ENCODE assay signal across 9 cellular contexts in genomic region chr1:216750031-216750627, GRCh38. TPM values are rescaled to one million over a fixed set of nuclear protein-coding genes. Genes with fewer than 3 reads are reported as not detected.
DNase-seq lines count a peak whose midpoint lies in the region; ATAC-seq, FAIRE-seq and TF ChIP-seq lines count a peak whose summit lies in the region.
"Had no signal": no experiment of that assay in that cellular context is flagged by ENCODE, and none has a peak within 500 bp of the region (broad histone marks: within the 10 kb centered on the region; RNA-seq: fewer than 3 reads in every experiment).

No MANE protein-coding gene starts in this region.

- H3K9me3 Mint-ChIP-seq in astrocyte (ENCODE audit: unreplicated experiment) = no peaks in the 10 kb centered on the region

- no peaks in the 10 kb centered on the region for H3K4me1 ChIP-seq in astrocyte (ENCODE audit: insufficient read depth, low read length)
- H3K4me1 ChIP-seq in iPS DF 6.9 (ENCODE audit: control insufficient read depth, insufficient read depth, low read length) = no peaks in the 10 kb centered on the region
- peaks cover 0 to 10% of the 10 kb centered on the region in 2 donors for H3K4me1 ChIP-seq in thoracic aorta (ENCODE audit: control insufficient read depth in 1 of 2, low read depth in 2 of 2)
- H3K4me1 ChIP-seq: SJSA1 had no signal

- no peaks in the 10 kb centered on the region for H3K27me3 ChIP-seq in astrocyte (ENCODE audit: insufficient read depth, low read length)
- H3K27me3 ChIP-seq in iPS DF 6.9 (ENCODE audit: control insufficient read depth, insufficient read depth, low read length) = peaks cover 2% of the 10 kb centered on the region; the same call in 1 of the 2 replicates
- H3K27me3 ChIP-seq in thoracic aorta (replicated peaks; ENCODE audit: insufficient read depth) = no peaks in the 10 kb centered on the region
- H3K27me3 ChIP-seq: SJSA1 had no signal

- no peaks in the 10 kb centered on the region for H3K4me1 Mint-ChIP-seq in astrocyte (ENCODE audit: low read depth, unreplicated experiment)

- no peak overlapping the region for H3K9ac ChIP-seq in astrocyte (ENCODE audit: low read length)

- DNase-seq in ELF-1 (ENCODE audit: low read depth, low spot score) = peak; percentile 50
- DNase-seq in NCI-H2227 treated with DMSO at 0.1 percent for 48 hours (lab: John Stamatoyannopoulos, UW) = peak; percentile 41
- peak; percentile 51 for DNase-seq in astrocyte (ENCODE audit: low read depth)
- DNase-seq in iPS DF 6.9 (ENCODE audit: low read depth, low spot score) = peak; percentile 50
- DNase-seq in thoracic aorta (ENCODE audit: low spot score) = no peak
- DNase-seq in omental fat pad (ENCODE audit: low spot score) = no peak
- no peak for DNase-seq in stimulated activated CD4-positive, alpha-beta T cell treated with anti-CD3 and anti-CD28 coated beads, Interleukin-2, amount 100 ng/mL, for 24 hours

- no peaks in the 10 kb centered on the region for H3K27me3 Mint-ChIP-seq in astrocyte (ENCODE audit: low read depth, unreplicated experiment)

- no peak overlapping the region for H3K4me3 Mint-ChIP-seq in astrocyte (ENCODE audit: unreplicated experiment)

- no peak overlapping the region for H2AFZ ChIP-seq in astrocyte (ENCODE audit: low read depth, low read length)

- H3K4me2 ChIP-seq in astrocyte (ENCODE audit: low read length) = no peak overlapping the region

- no peaks in the 10 kb centered on the region for H3K79me2 ChIP-seq in astrocyte (ENCODE audit: insufficient read depth, low read length)

- no peaks in the 10 kb centered on the region for H3K36me3 Mint-ChIP-seq in astrocyte (ENCODE audit: low read depth, unreplicated experiment)

- TF ChIP-seq CTCF in astrocyte (IDR thresholded peaks at IDR 0.05; ENCODE audit: insufficient read depth, low read depth, low read length) (peak; percentile 75), thoracic aorta (IDR thresholded peaks at IDR 0.05) (peak; percentile 35), omental fat pad (IDR thresholded peaks at IDR 0.05) (no peak)

- H3K9me3 ChIP-seq in astrocyte (ENCODE audit: insufficient read depth, low read depth, low read length) (no peaks in the 10 kb centered on the region), iPS DF 6.9 (ENCODE audit: control insufficient read depth, insufficient read depth, low read length) (no peaks in the 10 kb centered on the region), thoracic aorta (no peaks in the 10 kb centered on the region)
- H3K9me3 ChIP-seq: SJSA1 had no signal

- peak; percentile 57 for ATAC-seq in HG02981 (IDR thresholded peaks at IDR 0.05; ENCODE audit: unreplicated experiment)
- ATAC-seq in thoracic aorta (ENCODE audit: insufficient number of reproducible peaks, low FRiP score, low read depth) = no peak
- no peak for ATAC-seq in omental fat pad (ENCODE audit: low FRiP score)

- peak; percentile 58 for FAIRE-seq in astrocyte (lab: Jason Lieb, UNC)

- no peak overlapping the region for H3K4me3 ChIP-seq in astrocyte (ENCODE audit: insufficient read depth, low read depth, low read length)
- no peak overlapping the region for H3K4me3 ChIP-seq in iPS DF 6.9 (ENCODE audit: low read length)
- H3K4me3 ChIP-seq in thoracic aorta = no peak overlapping the region
- H3K4me3 ChIP-seq: SJSA1 had no signal

- H3K27ac ChIP-seq in astrocyte (ENCODE audit: low read depth, low read length) (no peak overlapping the region), iPS DF 6.9 (ENCODE audit: low read length) (no peak overlapping the region), thoracic aorta (no peak overlapping the region)
- H3K27ac ChIP-seq: SJSA1 had no signal

- no peak overlapping the region for H3K27ac Mint-ChIP-seq in astrocyte (ENCODE audit: unreplicated experiment)

- whole genome bisulfite sequencing in iPS DF 6.9 (ENCODE audit: insufficient coverage, insufficient read length) = no CpG with 5 or more reads among the region's 3 CpGs

- H3K36me3 ChIP-seq in astrocyte (ENCODE audit: insufficient read depth, low read length) = no peaks in the 10 kb centered on the region
- no peaks in the 10 kb centered on the region for H3K36me3 ChIP-seq in iPS DF 6.9 (ENCODE audit: control insufficient read depth, insufficient read depth, low read length)
- no peaks in the 10 kb centered on the region for H3K36me3 ChIP-seq in thoracic aorta
- H3K36me3 ChIP-seq: SJSA1 had no signal

- no peaks in the 10 kb centered on the region for H4K20me1 ChIP-seq in astrocyte (ENCODE audit: insufficient read depth, low read length)

RNA-seq across cellular contexts. Expression of gene ESRRG, which starts 26.9 kb away (rescaled TPM):
- 0.41 and 0.79 TPM in 2 replicates for total RNA-seq in astrocyte
- total RNA-seq in thoracic aorta = not detected
- total RNA-seq in omental fat pad = under 1 TPM; 0.09 to 0.56 (median 0.22) TPM
- total RNA-seq: SJSA1 had no signal

Comparison
In these comparisons a context has a peak if more than half of its experiments do, and no peak if none do; other contexts are left out.
1. DNase-seq: peak in ELF-1 (single experiment), NCI-H2227 treated with DMSO at 0.1 percent for 48 hours (single experiment), astrocyte (single experiment) and iPS DF 6.9 (single experiment); none in thoracic aorta (single experiment), omental fat pad (single experiment) and stimulated activated CD4-positive, alpha-beta T cell treated with anti-CD3 and anti-CD28 coated beads, Interleukin-2, amount 100 ng/mL, for 24 hours (0 of 2).
2. CTCF ChIP-seq: peak in astrocyte (single experiment) and thoracic aorta (single experiment); none in omental fat pad (0 of 3).